Comparison of ENCODE assay signal across 30 cellular contexts in the genomic region with DNA sequence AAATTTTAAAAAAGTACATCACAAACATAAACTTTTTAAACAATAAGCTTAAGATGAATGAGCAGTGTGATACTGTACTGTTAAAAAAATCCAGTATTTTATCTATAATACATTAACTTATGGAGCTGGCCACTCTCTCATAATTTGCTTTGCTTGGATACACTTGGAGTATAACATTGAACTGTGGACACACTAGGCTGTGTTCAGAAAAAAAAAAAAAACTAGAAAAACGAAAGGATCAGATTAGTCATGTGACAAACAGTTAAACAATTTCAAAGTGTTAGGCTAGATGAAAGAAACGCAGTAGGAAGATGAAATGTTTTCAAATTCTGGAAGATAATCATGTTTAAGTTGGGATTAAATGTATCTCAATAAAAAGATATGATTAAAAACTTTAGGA.
"Had no signal": no experiment of that assay in that cellular context is flagged by ENCODE, and none has a peak within 500 bp of the region (broad histone marks: within the 10 kb centered on the region; RNA-seq: fewer than 3 reads in every experiment).

No MANE protein-coding gene starts in this region.

- FAIRE-seq: endothelial cell of umbilical vein, TTC549 had no signal

- H3K4me1 Mint-ChIP-seq: activated CD4-positive, alpha-beta T cell treated with anti-CD3 and anti-CD28 coated beads, Interleukin-2, amount 10 ng/mL, durations not matched to agents 24 days and 14 days; activated naive CD4-positive, alpha-beta T cell treated with anti-CD3 and anti-CD28 coated beads, Interleukin-2, amount 50 U/mL, for 24 hours; activated naive CD8-positive, alpha-beta T cell treated with anti-CD3 and anti-CD28 coated beads, Interleukin-2, amount 50 U/mL, for 24 hours; natural killer cell; stimulated activated naive B cell treated with anti-CD40 and anti-IgM and Interleukin-4, amounts not matched to agents 10 μg/mL and 1 μg/mL and 100 μg/mL, for 72 hours had no signal

- H3K9me3 ChIP-seq: heart left ventricle, left ventricle myocardium inferior, psoas muscle, right atrium auricular region, stomach, thyroid gland, upper lobe of right lung had no signal

- ATAC-seq: activated CD4-positive, CD25-positive, alpha-beta regulatory T cell treated with anti-CD3 and anti-CD28 coated beads, Interleukin-2, amount 50 U/mL, for 24 hours; activated CD8-positive, alpha-beta T cell treated with anti-CD3 and anti-CD28 coated beads for 36 hours; activated naive CD8-positive, alpha-beta T cell treated with anti-CD3 and anti-CD28 coated beads, Interleukin-2, amount 50 U/mL, for 24 hours; heart left ventricle; natural killer cell; psoas muscle; stimulated activated naive B cell treated with anti-CD40 and anti-IgM and Interleukin-4, amounts not matched to agents 10 μg/mL and 1 μg/mL and 100 μg/mL, for 72 hours; upper lobe of right lung had no signal

- H3K4me3 Mint-ChIP-seq: activated CD4-positive, alpha-beta T cell treated with anti-CD3 and anti-CD28 coated beads, Interleukin-2, amount 10 ng/mL, durations not matched to agents 24 days and 14 days; activated CD8-positive, alpha-beta T cell treated with anti-CD3 and anti-CD28 coated beads for 36 hours; activated naive CD4-positive, alpha-beta T cell treated with anti-CD3 and anti-CD28 coated beads, Interleukin-2, amount 50 U/mL, for 24 hours; activated naive CD8-positive, alpha-beta T cell treated with anti-CD3 and anti-CD28 coated beads, Interleukin-2, amount 50 U/mL, for 24 hours; natural killer cell; neural progenitor cell; stimulated activated naive B cell treated with anti-CD40 and anti-IgM and Interleukin-4, amounts not matched to agents 10 μg/mL and 1 μg/mL and 100 μg/mL, for 72 hours had no signal

- DNase-seq: activated CD4-positive, alpha-beta T cell treated with anti-CD3 and anti-CD28 coated beads, Interleukin-2, amount 10 ng/mL, durations not matched to agents 24 days and 14 days; activated CD8-positive, alpha-beta T cell treated with anti-CD3 and anti-CD28 coated beads for 36 hours; activated naive CD8-positive, alpha-beta T cell treated with anti-CD3 and anti-CD28 coated beads, Interleukin-2, amount 50 U/mL, for 24 hours; activated T-cell treated with anti-CD3 and anti-CD28 coated beads, Interleukin-2, amount 50 U/mL, for 48 hours; amygdala; caudate nucleus; heart left ventricle; hypothalamus; left ventricle myocardium inferior; mesendoderm; natural killer cell; occipital lobe; psoas muscle; stimulated activated CD4-positive, alpha-beta T cell treated with anti-CD3 and anti-CD28 coated beads, Interleukin-15, amount 100 ng/mL, for 24 hours; stimulated activated CD4-positive, alpha-beta T cell treated with anti-CD3 and anti-CD28 coated beads, Interleukin-2, amount 100 ng/mL, for 24 hours; stimulated activated naive B cell treated with anti-CD40 and anti-IgM and Interleukin-4, amounts not matched to agents 10 μg/mL and 1 μg/mL and 100 μg/mL, for 72 hours; stomach; T-helper 9 cell; thyroid gland; upper lobe of right lung had no signal

- H3K36me3 ChIP-seq: heart left ventricle, left ventricle myocardium inferior, neural progenitor cell, right atrium auricular region, stomach, thyroid gland, upper lobe of right lung had no signal

- H3K27me3 Mint-ChIP-seq: activated CD4-positive, alpha-beta T cell treated with anti-CD3 and anti-CD28 coated beads, Interleukin-2, amount 10 ng/mL, durations not matched to agents 24 days and 14 days; activated CD8-positive, alpha-beta T cell treated with anti-CD3 and anti-CD28 coated beads for 36 hours; activated naive CD4-positive, alpha-beta T cell treated with anti-CD3 and anti-CD28 coated beads, Interleukin-2, amount 50 U/mL, for 24 hours; activated naive CD8-positive, alpha-beta T cell treated with anti-CD3 and anti-CD28 coated beads, Interleukin-2, amount 50 U/mL, for 24 hours; stimulated activated naive B cell treated with anti-CD40 and anti-IgM and Interleukin-4, amounts not matched to agents 10 μg/mL and 1 μg/mL and 100 μg/mL, for 72 hours had no signal

- H3K4me3 ChIP-seq: heart left ventricle, left ventricle myocardium inferior, lung, neural progenitor cell, psoas muscle, right atrium auricular region, stomach, thyroid gland, upper lobe of right lung had no signal

- H3K9ac ChIP-seq: neural progenitor cell, parathyroid adenoma had no signal

- H3K36me3 Mint-ChIP-seq: activated naive CD4-positive, alpha-beta T cell treated with anti-CD3 and anti-CD28 coated beads, Interleukin-2, amount 50 U/mL, for 24 hours; natural killer cell; neural progenitor cell; stimulated activated naive B cell treated with anti-CD40 and anti-IgM and Interleukin-4, amounts not matched to agents 10 μg/mL and 1 μg/mL and 100 μg/mL, for 72 hours had no signal

- H3K27me3 ChIP-seq: heart left ventricle, neural progenitor cell, right atrium auricular region, stomach, thyroid gland, upper lobe of right lung had no signal

- H3K27ac Mint-ChIP-seq: activated CD4-positive, alpha-beta T cell treated with anti-CD3 and anti-CD28 coated beads, Interleukin-2, amount 10 ng/mL, durations not matched to agents 24 days and 14 days; activated CD8-positive, alpha-beta T cell treated with anti-CD3 and anti-CD28 coated beads for 36 hours; activated naive CD4-positive, alpha-beta T cell treated with anti-CD3 and anti-CD28 coated beads, Interleukin-2, amount 50 U/mL, for 24 hours; activated naive CD8-positive, alpha-beta T cell treated with anti-CD3 and anti-CD28 coated beads, Interleukin-2, amount 50 U/mL, for 24 hours; activated T-helper 2 cell treated with anti-CD3 and anti-CD28 coated beads, Interferon-gamma antibody, Interleukin-2, Interleukin-4, amounts not matched to agents 10 μg/mL and 5 μg/mL and 100 μg/mL, durations not matched to agents 14 hours and 24 hours and 36 hours; natural killer cell; neural progenitor cell; stimulated activated naive B cell treated with anti-CD40 and anti-IgM and Interleukin-4, amounts not matched to agents 10 μg/mL and 1 μg/mL and 100 μg/mL, for 72 hours had no signal

- H3K4me1 ChIP-seq: heart left ventricle, left ventricle myocardium inferior, parathyroid adenoma, psoas muscle, right atrium auricular region, stomach, upper lobe of right lung had no signal

- H3K27ac ChIP-seq: heart left ventricle, left ventricle myocardium inferior, neural progenitor cell, parathyroid adenoma, psoas muscle, right atrium auricular region, stomach, upper lobe of right lung, VCaP had no signal

- H3K9me3 Mint-ChIP-seq: activated CD4-positive, alpha-beta T cell treated with anti-CD3 and anti-CD28 coated beads, Interleukin-2, amount 10 ng/mL, durations not matched to agents 24 days and 14 days; activated CD8-positive, alpha-beta T cell treated with anti-CD3 and anti-CD28 coated beads for 36 hours; activated naive CD4-positive, alpha-beta T cell treated with anti-CD3 and anti-CD28 coated beads, Interleukin-2, amount 50 U/mL, for 24 hours; activated naive CD8-positive, alpha-beta T cell treated with anti-CD3 and anti-CD28 coated beads, Interleukin-2, amount 50 U/mL, for 24 hours; activated T-helper 2 cell treated with anti-CD3 and anti-CD28 coated beads, Interferon-gamma antibody, Interleukin-2, Interleukin-4, amounts not matched to agents 10 μg/mL and 5 μg/mL and 100 μg/mL, durations not matched to agents 14 hours and 24 hours and 36 hours; neural progenitor cell; stimulated activated naive B cell treated with anti-CD40 and anti-IgM and Interleukin-4, amounts not matched to agents 10 μg/mL and 1 μg/mL and 100 μg/mL, for 72 hours had no signal
